ENCODE assay signal across 8 cellular contexts in the genomic region with DNA sequence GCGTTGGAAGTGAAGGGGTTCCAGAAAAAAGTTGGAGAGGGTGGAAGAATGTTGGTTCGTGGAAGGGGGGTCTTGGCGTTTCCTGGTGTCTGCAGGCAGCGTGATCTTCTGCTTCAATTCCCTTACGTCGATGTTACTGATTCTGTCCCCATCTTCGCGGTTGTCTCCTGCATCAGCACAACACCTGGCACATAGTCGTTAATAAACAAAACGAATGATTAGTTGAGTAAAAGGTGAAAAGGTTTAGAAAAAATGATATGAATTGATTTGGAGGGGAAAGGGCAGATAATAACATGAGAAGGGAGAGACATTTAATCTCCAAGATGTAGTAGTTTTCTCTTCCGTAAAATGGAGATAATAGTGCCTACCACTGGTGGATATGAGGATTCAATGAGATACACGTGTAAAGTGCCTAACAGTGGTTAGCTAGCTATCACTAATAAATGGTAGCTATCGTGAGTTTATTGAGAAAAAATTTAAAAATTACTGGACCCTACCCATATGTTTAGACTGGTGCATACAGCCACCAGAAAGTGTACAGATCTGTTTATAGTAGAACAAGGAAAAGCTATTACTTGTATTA. TPM values are rescaled to one million over a fixed set of nuclear protein-coding genes. Genes with fewer than 3 reads are reported as not detected.
DNase-seq lines count a peak whose midpoint lies in the region; ATAC-seq and TF ChIP-seq lines count a peak whose summit lies in the region.

No MANE protein-coding gene starts in this region.

- H3K9ac ChIP-seq in muscle layer of colon (ENCODE audit: low read length) = peak overlapping the region; percentile 77

- H3K27me3 ChIP-seq in Panc1 (ENCODE audit: control insufficient read depth, insufficient read depth, low read length) (no peaks in the 10 kb centered on the region), dorsolateral prefrontal cortex (no peaks in the 10 kb centered on the region), muscle layer of colon (ENCODE audit: control insufficient read depth in 1 of 2, insufficient read depth in 2 of 2, low read length in 2 of 2) (no peaks in the 10 kb centered on the region)

- in situ Hi-C loops in Panc1 (cut with HindIII; ENCODE audit: low pct_unique_long_range_greater_than_20kb, low sequenced_read_pairs) = no loop called here

- H3K4me1 ChIP-seq in HEK293 (ENCODE audit: control insufficient read depth, insufficient read depth, low read length) = peaks cover 3% of the 10 kb centered on the region; the same call in 1 of the 2 replicates
- peaks cover 28% of the 10 kb centered on the region for H3K4me1 ChIP-seq in Panc1 (ENCODE audit: control insufficient read depth, insufficient read depth, low read length)
- peaks cover 44% of the 10 kb centered on the region for H3K4me1 ChIP-seq in muscle layer of colon (ENCODE audit: insufficient read depth, low read length)

- DNase-seq in NCI-H2029 treated with DMSO at 0.1 percent for 48 hours (lab: John Stamatoyannopoulos, UW) (peak; percentile 27), NCI-H2029 (lab: John Stamatoyannopoulos, UW) (no peak), Panc1 (ENCODE audit: low read depth, low spot score) (peak; percentile 7), dorsolateral prefrontal cortex (no peak)

- H3K4me3 ChIP-seq in HEK293 (ENCODE audit: low read depth, low read length) (peak overlapping the region; percentile 78), Panc1 (ENCODE audit: low read depth in 2 of 2, low read length in 2 of 2) (peak overlapping the region; percentile 85 to 88), dorsolateral prefrontal cortex (peak overlapping the region; percentile 63 to 99 (median 92)), muscle layer of colon (ENCODE audit: low read depth in 1 of 2, low read length in 2 of 2) (peak overlapping the region; percentile 82 to 95)

- H3K9me3 ChIP-seq in HEK293 (ENCODE audit: control insufficient read depth, insufficient read depth, low read depth, low read length) = no peaks in the 10 kb centered on the region
- H3K9me3 ChIP-seq in Panc1 (ENCODE audit: control insufficient read depth, insufficient read depth, low read depth, low read length) = peaks cover 2% of the 10 kb centered on the region; the same call in 1 of the 2 replicates
- H3K9me3 ChIP-seq in muscle layer of colon (ENCODE audit: low read length) = no peaks in the 10 kb centered on the region

- intact Hi-C loops in Panc1 (cut with micrococcal nuclease; ENCODE audit: unreplicated experiment) = no loop called here
- intact Hi-C loops in dorsolateral prefrontal cortex (cut with DNase I) = loop anchor here in 1 of 2 donors (10.0 kb wide), 1 partner anchor 134 kb away; a partner anchor contains a TSS

- TF ChIP-seq CTCF in HEK293 (tag by site-specific recombination; IDR thresholded peaks at IDR 0.05) (peak; percentile 15; the same call in 1 of the 2 replicates), Panc1 (IDR thresholded peaks at IDR 0.05) (peak; percentile 14; the same call in 1 of the 2 replicates), dorsolateral prefrontal cortex (IDR thresholded peaks at IDR 0.05 in 54 of 56, conservative IDR thresholded peaks at IDR 0.05 in 2 of 56; ENCODE audit: low read depth in 1 of 56, partially characterized antibody in 56 of 56) (peak in 1 of 56 donors; percentile 9)

- H3K27ac ChIP-seq in HEK293 (ENCODE audit: extremely low read depth, low read depth, low read length) (peak overlapping the region; percentile 92), Panc1 (ENCODE audit: low read length) (peak overlapping the region; percentile 98), dorsolateral prefrontal cortex (peak overlapping the region; percentile 88 to 99 (median 97)), muscle layer of colon (ENCODE audit: low read depth, low read length) (peak overlapping the region; percentile 93)

- H3K36me3 ChIP-seq in HEK293 (ENCODE audit: control insufficient read depth in 2 of 2, insufficient read depth in 1 of 2, low read length in 2 of 2) (peaks cover 0 to 3% of the 10 kb centered on the region in 2 experiments; a peak in 1 of 3 replicates), Panc1 (ENCODE audit: control insufficient read depth, insufficient read depth, low read length) (peaks cover 6% of the 10 kb centered on the region; the same call in 1 of the 2 replicates), muscle layer of colon (ENCODE audit: insufficient read depth, low read length) (no peaks in the 10 kb centered on the region)

- CTCF ChIA-PET in HEK293 (lab: Yijun Ruan, JAX) = interaction anchor here (0.6 to 2.5 kb wide), 3 partner anchors 136 to 929 kb away, joined by 4 to 10 read pairs (median 5); a partner anchor contains a TSS
- CTCF ChIA-PET in Panc1 (lab: Charles Lee) = interaction anchor here (0.6 kb wide), 1 partner anchor 121 kb away, joined by 3 read pairs; no protein-coding TSS in a partner anchor

- ATAC-seq in Panc1 (peak; percentile 9; the same call in 1 of the 2 replicates), GM21737 (IDR thresholded peaks at IDR 0.05; ENCODE audit: unreplicated experiment) (no peak), GM18861 (IDR thresholded peaks at IDR 0.05; ENCODE audit: unreplicated experiment) (no peak)

- BruUV-seq in Panc1 (replicated peaks; lab: Mats Ljungman, UMichigan) = TSS peak; percentile 84

- POLR2A ChIA-PET in HEK293 (lab: Yijun Ruan, JAX) = interaction anchor here (0.7 to 3.1 kb wide), 8 partner anchors 11 to 148 kb away, joined by 3 to 38 read pairs (median 4); a partner anchor contains a TSS
- POLR2A ChIA-PET in Panc1 (lab: Charles Lee) = interaction anchor here (0.7 kb wide), 5 partner anchors 10 to 572 kb away, joined by 4 to 7 read pairs (median 5); no protein-coding TSS in a partner anchor

TF ChIP-seq in HEK293, 187 proteins besides CTCF, POLR2A, EP300 and RAD21 (continues in another document):
- TF ChIP-seq ZNF664 (tag by site-specific recombination; IDR thresholded peaks at IDR 0.05) (peak; percentile 92; the same call in 1 of the 2 replicates), GLIS1 (tag by site-specific recombination; IDR thresholded peaks at IDR 0.05) (no peak), ZNF292 (tag by site-specific recombination; IDR thresholded peaks at IDR 0.05; ENCODE audit: borderline replicate concordance, low read depth) (no peak), OSR2 (tag by site-specific recombination; IDR thresholded peaks at IDR 0.05) (no peak), ZNF341 (tag by site-specific recombination; IDR thresholded peaks at IDR 0.05; ENCODE audit: low read depth) (no peak), WT1 (tag by site-specific recombination; IDR thresholded peaks at IDR 0.05) (no peak), ZNF76 (tag by site-specific recombination; IDR thresholded peaks at IDR 0.05; ENCODE audit: borderline replicate concordance, low read depth) (no peak), ZNF19 (tag by site-specific recombination; IDR thresholded peaks at IDR 0.05; ENCODE audit: low read depth) (no peak), SALL2 (tag by site-specific recombination; IDR thresholded peaks at IDR 0.05; ENCODE audit: borderline replicate concordance) (no peak), ZNF747 (tag by site-specific recombination; IDR thresholded peaks at IDR 0.05) (no peak), ZNF514 (tag by site-specific recombination; IDR thresholded peaks at IDR 0.05) (no peak), ZNF561 (tag by site-specific recombination; IDR thresholded peaks at IDR 0.05; ENCODE audit: borderline replicate concordance) (no peak), YY1 (tag by site-specific recombination; IDR thresholded peaks at IDR 0.05) (no peak), MYNN (tag by site-specific recombination; IDR thresholded peaks at IDR 0.05; ENCODE audit: borderline replicate concordance) (no peak), ZEB2 (tag by site-specific recombination; IDR thresholded peaks at IDR 0.05) (no peak), ZNF785 (tag by site-specific recombination; IDR thresholded peaks at IDR 0.05) (no peak), ZNF175 (tag by site-specific recombination; IDR thresholded peaks at IDR 0.05) (no peak), ZNF791 (tag by site-specific recombination; IDR thresholded peaks at IDR 0.05) (no peak), ZNF24 (tag by site-specific recombination; IDR thresholded peaks at IDR 0.05) (no peak), ZNF501 (tag by site-specific recombination; IDR thresholded peaks at IDR 0.05) (no peak), TRIM28 (IDR thresholded peaks at IDR 0.05; ENCODE audit: borderline replicate concordance, low read length) (no peak), REPIN1 (tag by site-specific recombination; IDR thresholded peaks at IDR 0.05; ENCODE audit: low read depth) (no peak), ZNF660 (tag by site-specific recombination; IDR thresholded peaks at IDR 0.05) (peak; percentile 36; the same call in 1 of the 2 replicates), ZNF221 (tag by site-specific recombination; IDR thresholded peaks at IDR 0.05; ENCODE audit: borderline replicate concordance) (no peak), ZNF169 (tag by site-specific recombination; IDR thresholded peaks at IDR 0.05) (no peak), ZNF324 (tag by site-specific recombination; IDR thresholded peaks at IDR 0.05) (0 out of 2 replicates have a peak, but pooled peaks have one; percentile 7)
- TF ChIP-seq, protein P1, sequence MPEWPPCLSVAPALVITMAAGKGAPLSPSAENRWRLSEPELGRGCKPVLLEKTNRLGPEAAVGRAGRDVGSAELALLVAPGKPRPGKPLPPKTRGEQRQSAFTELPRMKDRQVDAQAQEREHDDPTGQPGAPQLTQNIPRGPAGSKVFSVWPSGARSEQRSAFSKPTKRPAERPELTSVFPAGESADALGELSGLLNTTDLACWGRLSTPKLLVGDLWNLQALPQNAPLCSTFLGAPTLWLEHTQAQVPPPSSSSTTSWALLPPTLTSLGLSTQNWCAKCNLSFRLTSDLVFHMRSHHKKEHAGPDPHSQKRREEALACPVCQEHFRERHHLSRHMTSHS (tag by site-specific recombination; IDR thresholded peaks at IDR 0.05) = no peak
- TF ChIP-seq, protein P2, sequence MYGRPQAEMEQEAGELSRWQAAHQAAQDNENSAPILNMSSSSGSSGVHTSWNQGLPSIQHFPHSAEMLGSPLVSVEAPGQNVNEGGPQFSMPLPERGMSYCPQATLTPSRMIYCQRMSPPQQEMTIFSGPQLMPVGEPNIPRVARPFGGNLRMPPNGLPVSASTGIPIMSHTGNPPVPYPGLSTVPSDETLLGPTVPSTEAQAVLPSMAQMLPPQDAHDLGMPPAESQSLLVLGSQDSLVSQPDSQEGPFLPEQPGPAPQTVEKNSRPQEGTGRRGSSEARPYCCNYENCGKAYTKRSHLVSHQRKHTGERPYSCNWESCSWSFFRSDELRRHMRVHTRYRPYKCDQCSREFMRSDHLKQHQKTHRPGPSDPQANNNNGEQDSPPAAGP (tag by site-specific recombination; IDR thresholded peaks at IDR 0.05) = 0 out of 2 replicates have a peak, but pooled peaks have one; percentile 1

RNA-seq across cellular contexts. Expression of a gene that starts 0.6 kb away (rescaled TPM):
- total RNA-seq in Panc1 (2021; ENCODE audit: unreplicated experiment) (97.0 TPM), dorsolateral prefrontal cortex (10 to 100 TPM; 52.1 to 86.7 (median 69.4) TPM)
- polyA plus RNA-seq in Panc1 (2012; ENCODE audit: insufficient read length) = 47.7 TPM

RNA-seq across cellular contexts. Expression of a gene that starts 0.9 kb away (rescaled TPM):
- total RNA-seq in Panc1 (2021; ENCODE audit: unreplicated experiment) (30.1 TPM), dorsolateral prefrontal cortex (10 to 100 TPM; 16.1 to 29.4 (median 22.6) TPM)
- polyA plus RNA-seq in Panc1 (2012; ENCODE audit: insufficient read length) = 13.8 TPM

Comparison
In these comparisons a context has a peak if more than half of its experiments do, and no peak if none do; other contexts are left out.
1. DNase-seq: peak in NCI-H2029 treated with DMSO at 0.1 percent for 48 hours (single experiment) and Panc1 (single experiment); none in NCI-H2029 (single experiment) and dorsolateral prefrontal cortex (0 of 10).
2. Peak in every context shown above with its lines, with median percentiles within 50 percentile points of each other: H3K27ac ChIP-seq and H3K4me3 ChIP-seq.